Comparison of ENCODE assay signal across 9 cellular contexts in the genomic region with DNA sequence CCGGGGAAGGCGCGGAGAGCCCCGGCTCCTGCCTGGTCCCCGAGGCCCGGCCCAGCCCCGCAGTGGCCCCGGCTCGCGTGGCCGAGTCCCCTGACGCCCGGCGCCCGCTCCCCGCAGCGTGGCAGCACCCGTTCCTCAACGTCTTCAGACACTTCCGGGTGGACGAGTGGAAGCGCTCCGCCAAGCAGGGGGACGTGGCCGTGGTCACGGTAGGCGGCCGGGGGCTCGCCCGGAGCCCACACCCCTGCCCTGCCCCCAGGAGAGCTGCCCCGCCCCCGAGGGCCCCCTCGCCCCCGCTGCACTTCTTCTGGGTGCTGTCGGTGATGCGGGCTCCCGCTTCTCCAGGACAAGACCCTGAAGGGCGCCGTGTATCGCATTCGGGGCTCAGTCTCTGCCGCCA. TPM values are rescaled to one million over a fixed set of nuclear protein-coding genes. Genes with fewer than 3 reads are reported as not detected.
DNase-seq lines count a peak whose midpoint lies in the region; ATAC-seq and TF ChIP-seq lines count a peak whose summit lies in the region.
"Had no signal": no experiment of that assay in that cellular context is flagged by ENCODE, and none has a peak within 500 bp of the region (broad histone marks: within the 10 kb centered on the region; RNA-seq: fewer than 3 reads in every experiment).

No MANE protein-coding gene starts in this region.

- peak; percentile 17 for DNase-seq in NCI-H748 (lab: John Stamatoyannopoulos, UW; ENCODE audit: unreplicated experiment)
- no peak for DNase-seq in NCI-H748 treated with DMSO at 0.1 percent for 48 hours (lab: John Stamatoyannopoulos, UW)
- peak; percentile 68 for DNase-seq in activated CD8-positive, alpha-beta memory T cell treated with anti-CD3 and anti-CD28 coated beads, Interleukin-2, amount 50 U/mL, for 48 hours
- no peak for DNase-seq in stomach
- no peak for DNase-seq in stimulated activated naive CD4-positive, alpha-beta T cell (lab: John Stamatoyannopoulos, UW)
- DNase-seq in NCI-H1092 treated with DMSO at 0.1 percent for 48 hours (lab: John Stamatoyannopoulos, UW) = no peak

- TF ChIP-seq EP300 in stomach (IDR thresholded peaks at IDR 0.05) = no peak

- H3K9me3 ChIP-seq in iPS-15b (ENCODE audit: control insufficient read depth, insufficient read depth, low read length) (no peaks in the 10 kb centered on the region), stomach (no peaks in the 10 kb centered on the region)

- H3K4me1 ChIP-seq in iPS-15b (ENCODE audit: control insufficient read depth, insufficient read depth, low read length) (no peaks in the 10 kb centered on the region), stomach (peaks cover 52 to 64% (median 62%) of the 10 kb centered on the region in 4 donors)

- intact Hi-C loops in stomach (cut with DNase I; ENCODE audit: low total_unique reads) = loop anchor here (10.0 kb wide), 1 partner anchor 75 kb away; no protein-coding TSS in a partner anchor

- H3K27me3 ChIP-seq in iPS-15b (ENCODE audit: control insufficient read depth, insufficient read depth, low read length) (no peaks in the 10 kb centered on the region), stomach (no peaks in the 10 kb centered on the region)

- peak overlapping the region; percentile 79 for H3K4me3 ChIP-seq in iPS-15b (ENCODE audit: low read depth, low read length)
- H3K4me3 ChIP-seq in stomach = peak overlapping the region; percentile 73 to 99 (median 90)

- H3K36me3 ChIP-seq in iPS-15b (ENCODE audit: control insufficient read depth, insufficient read depth, low read length) = peaks cover 28% of the 10 kb centered on the region
- H3K36me3 ChIP-seq in stomach = peaks cover 0 to 29% (median 24%) of the 10 kb centered on the region in 4 donors

- ATAC-seq in HG03159 (IDR thresholded peaks at IDR 0.05; ENCODE audit: unreplicated experiment) = peak; percentile 17

- TF ChIP-seq POLR2A in stomach (IDR thresholded peaks at IDR 0.05) = no peak

- TF ChIP-seq CTCF in stomach (IDR thresholded peaks at IDR 0.05) = no peak

- WGBS in stomach, 5 donors = 0 to 3% (median 2%) methylated on average over 3 to 42 of the region's 42 CpGs; no CpG with 5 or more reads in 1 of the 5 donors

- no peak overlapping the region for H3K9ac ChIP-seq in iPS-15b (ENCODE audit: low read depth, low read length)

- H3K27ac ChIP-seq in stomach = peak overlapping the region; percentile 88 to 95 (median 90)

RNA-seq across cellular contexts. Expression of gene WDR90, which starts 0.5 kb away (rescaled TPM):
- total RNA-seq in stomach = 100 to 1,000 TPM in 2 of 5 donors, 10 to 100 TPM in 3; 27.2 to 114 (median 30.9) TPM
- 10 to 100 TPM; 19.9 to 33.6 (median 22.0) TPM for polyA plus RNA-seq in stomach

RNA-seq across cellular contexts. Expression of gene MCRIP2, which starts 8.0 kb away (rescaled TPM):
- total RNA-seq in stomach = 100 to 1,000 TPM in 1 of 5 donors, 10 to 100 TPM in 4; 14.0 to 440 (median 67.7) TPM
- polyA plus RNA-seq in stomach = 100 to 1,000 TPM in 2 of 3 donors, 10 to 100 TPM in 1; 83.2 to 109 (median 107) TPM

RNA-seq across cellular contexts. Expression of gene METTL26, which starts 13.5 kb away (rescaled TPM):
- 100 to 1,000 TPM in 2 of 5 donors, 10 to 100 TPM in 3; 17.3 to 271 (median 82.9) TPM for total RNA-seq in stomach
- polyA plus RNA-seq in stomach = 100 to 1,000 TPM; 177 to 234 (median 218) TPM

RNA-seq across cellular contexts. Expression of gene RHOT2, which starts 18.3 kb away (rescaled TPM):
- total RNA-seq in stomach = 100 to 1,000 TPM in 3 of 5 donors, 10 to 100 TPM in 2; 41.5 to 574 (median 171) TPM
- polyA plus RNA-seq in stomach = 100 to 1,000 TPM in 1 of 3 donors, 10 to 100 TPM in 2; 68.1 to 151 (median 68.8) TPM

RNA-seq across cellular contexts. Expression of gene WFIKKN1, which starts 18.9 kb away (rescaled TPM):
- 10 to 100 TPM in 1 of 5 donors, 1 to 10 TPM in 1, under 1 TPM in 2, not detected in 1; 0.14 to 25.8 (median 2.5) TPM for total RNA-seq in stomach
- polyA plus RNA-seq in stomach = 1 to 10 TPM; 1.0 to 2.0 (median 1.5) TPM
- total RNA-seq: Daoy had no signal

Comparison
In these comparisons a context has a peak if more than half of its experiments do, and no peak if none do; other contexts are left out.
1. DNase-seq: peak in NCI-H748 (single experiment) and activated CD8-positive, alpha-beta memory T cell treated with anti-CD3 and anti-CD28 coated beads, Interleukin-2, amount 50 U/mL, for 48 hours (single experiment); none in NCI-H748 treated with DMSO at 0.1 percent for 48 hours (single experiment), stomach (single experiment), stimulated activated naive CD4-positive, alpha-beta T cell (0 of 6) and NCI-H1092 treated with DMSO at 0.1 percent for 48 hours (single experiment).